8 cellular contexts compared by ENCODE assay signal in the genomic region with DNA sequence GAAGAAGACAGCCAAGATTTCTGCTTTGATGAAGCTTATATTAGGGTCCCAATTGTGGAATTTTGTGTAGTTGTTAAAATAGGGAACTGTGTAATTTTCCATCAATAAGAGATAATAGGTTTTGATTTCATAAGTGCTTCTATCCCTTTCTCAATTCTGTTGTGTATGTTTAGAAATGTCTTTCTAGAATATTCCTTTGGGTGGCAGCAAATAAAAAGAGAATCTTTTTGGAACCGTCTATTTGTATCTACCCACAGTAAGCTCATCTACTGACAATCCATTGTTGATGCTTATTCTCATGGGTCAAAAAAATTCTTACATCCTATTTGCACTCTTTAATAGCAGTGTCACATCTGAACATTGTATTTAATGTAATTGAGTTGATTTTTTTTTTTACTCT.
A peak's percentile ranks its signal among the peaks of the same experiment; 100 is the strongest.
DNase-seq lines count a peak whose midpoint lies in the region; ATAC-seq and TF ChIP-seq lines count a peak whose summit lies in the region.

No MANE protein-coding gene starts in this region.

- no peak for TF ChIP-seq POLR2A in lower leg skin (IDR thresholded peaks at IDR 0.05)

- peak; percentile 36 for ATAC-seq in GM21786 (IDR thresholded peaks at IDR 0.05; ENCODE audit: unreplicated experiment)
- ATAC-seq in foreskin keratinocyte: no peak

- no peak overlapping the region for H3K27ac ChIP-seq in foreskin keratinocyte

- peaks cover 1% of the 10 kb centered on the region for H3K36me3 Mint-ChIP-seq in activated naive CD4-positive, alpha-beta T cell treated with anti-CD3 and anti-CD28 coated beads for 36 hours (ENCODE audit: low read depth)

- H3K27me3 ChIP-seq in foreskin keratinocyte: no peaks in the 10 kb centered on the region

- H3K4me1 ChIP-seq in foreskin keratinocyte: peaks cover 4% of the 10 kb centered on the region

- no peak overlapping the region for H3K27ac Mint-ChIP-seq in activated naive CD4-positive, alpha-beta T cell treated with anti-CD3 and anti-CD28 coated beads for 36 hours

- H3K27me3 Mint-ChIP-seq in activated naive CD4-positive, alpha-beta T cell treated with anti-CD3 and anti-CD28 coated beads for 36 hours (ENCODE audit: low read depth): no peaks in the 10 kb centered on the region

- H3K4me3 Mint-ChIP-seq in activated naive CD4-positive, alpha-beta T cell treated with anti-CD3 and anti-CD28 coated beads for 36 hours: no peak overlapping the region

- peaks cover 6% of the 10 kb centered on the region for H3K9me3 Mint-ChIP-seq in activated naive CD4-positive, alpha-beta T cell treated with anti-CD3 and anti-CD28 coated beads for 36 hours

- H3K4me1 Mint-ChIP-seq in activated naive CD4-positive, alpha-beta T cell treated with anti-CD3 and anti-CD28 coated beads for 36 hours (ENCODE audit: low read depth): peaks cover 24% of the 10 kb centered on the region

- CTCF ChIA-PET in activated naive CD4-positive, alpha-beta T cell treated with anti-CD3 and anti-CD28 coated beads for 36 hours (lab: Charles Lee): interaction anchor here (0.6 to 10.4 kb wide), 19 partner anchors 9 to 1507 kb away, joined by 3 to 166 read pairs (median 5); no protein-coding TSS in a partner anchor

- intact Hi-C loops in activated naive CD4-positive, alpha-beta T cell treated with anti-CD3 and anti-CD28 coated beads for 36 hours (cut with micrococcal nuclease): no loop called here
- intact Hi-C loops in lower leg skin (cut with DNase I; ENCODE audit: low total_unique reads): loop anchor here (10.0 kb wide), 1 partner anchor 1189 kb away; no protein-coding TSS in a partner anchor

- H3K4me3 ChIP-seq in lower leg skin (ENCODE audit: low read depth, poor library complexity, severe bottlenecking): no peak overlapping the region

- WGBS in lower leg skin, 2 donors: 11 to 22% methylated on average over 1 of the region's 1 CpG

- DNase-seq in DMS153 (lab: John Stamatoyannopoulos, UW): peak; percentile 33
- DNase-seq in NCI-H1417 treated with DMSO at 0.1 percent for 48 hours (lab: John Stamatoyannopoulos, UW): peak; percentile 37
- no peak for DNase-seq in foreskin keratinocyte
- no peak for DNase-seq in ecto neural progenitor cell (ENCODE audit: low spot score)
- DNase-seq in activated naive CD4-positive, alpha-beta T cell treated with anti-CD3 and anti-CD28 coated beads for 36 hours: no peak
- DNase-seq in lower leg skin (ENCODE audit: low spot score in 2 of 2): no peak
- no peak for DNase-seq in activated CD4-positive, CD25-positive, alpha-beta regulatory T cell (lab: John Stamatoyannopoulos, UW)

- TF ChIP-seq CTCF in foreskin keratinocyte (conservative IDR thresholded peaks at IDR 0.05) (peak; percentile 56), lower leg skin (IDR thresholded peaks at IDR 0.05) (no peak)

Comparison
In these comparisons a context has a peak if more than half of its experiments do, and no peak if none do; other contexts are left out.
1. DNase-seq: peak in DMS153 (single experiment) and NCI-H1417 treated with DMSO at 0.1 percent for 48 hours (single experiment); none in foreskin keratinocyte (0 of 2), ecto neural progenitor cell (single experiment), activated naive CD4-positive, alpha-beta T cell treated with anti-CD3 and anti-CD28 coated beads for 36 hours (single experiment), lower leg skin (0 of 2) and activated CD4-positive, CD25-positive, alpha-beta regulatory T cell (0 of 4).